In genomic region chr11:90219438-90219837, GRCh38 we compare ENCODE assay signal across 23 cellular contexts. TPM values are rescaled to one million over a fixed set of nuclear protein-coding genes. Genes with fewer than 3 reads are reported as not detected.
A peak's percentile ranks its signal among the peaks of the same experiment; 100 is the strongest.
DNase-seq lines count a peak whose midpoint lies in the region; ATAC-seq and TF ChIP-seq lines count a peak whose summit lies in the region.
"Had no signal": no experiment of that assay in that cellular context is flagged by ENCODE, and none has a peak within 500 bp of the region (broad histone marks: within the 10 kb centered on the region; RNA-seq: fewer than 3 reads in every experiment).

No MANE protein-coding gene starts in this region.

- H3K9me3 Mint-ChIP-seq in MCF 10A (ENCODE audit: unreplicated experiment): no peaks in the 10 kb centered on the region

- no peaks in the 10 kb centered on the region for H3K9me2 ChIP-seq in PC-3 (replicated peaks; ENCODE audit: low read length)

- H3K79me2 ChIP-seq in mammary epithelial cell (ENCODE audit: insufficient read depth, low read length) (peaks cover 88% of the 10 kb centered on the region), PC-3 (ENCODE audit: low read length) (peaks cover 93% of the 10 kb centered on the region)

- H3K4me1 ChIP-seq in mammary epithelial cell (ENCODE audit: insufficient read depth, low read length) (peaks cover 25% of the 10 kb centered on the region), PC-3 (ENCODE audit: insufficient read depth, low read length) (peaks cover 15% of the 10 kb centered on the region)

- ATAC-seq in PC-3: no peak
- ATAC-seq in HG02571 (IDR thresholded peaks at IDR 0.05; ENCODE audit: unreplicated experiment): no peak
- no peak for ATAC-seq in GM21576 (IDR thresholded peaks at IDR 0.05; ENCODE audit: unreplicated experiment)
- ATAC-seq: left colon had no signal

- 94% methylated on average over 6 of the region's 6 CpGs for WGBS in mammary epithelial cell (ENCODE audit: low coverage, missing lambda C conversion rate)

- H3K9ac ChIP-seq in mammary epithelial cell (ENCODE audit: insufficient read depth, low read length): no peak overlapping the region
- no peak overlapping the region for H3K9ac ChIP-seq in PC-3 (ENCODE audit: low read length)

- CTCF ChIA-PET in MCF 10A (lab: Yijun Ruan, JAX) (interaction anchor here (0.6 to 2.0 kb wide), 3 partner anchors 10 to 1318 kb away, joined by 3 to 13 read pairs (median 3); no protein-coding TSS in a partner anchor), mammary epithelial cell (lab: Charles Lee; ENCODE audit: low non-redundant PET) (no interaction called here), PC-3 (lab: Charles Lee) (no interaction called here)

- H3K9me3 ChIP-seq in mammary epithelial cell (replicated peaks; ENCODE audit: insufficient read depth, low read length) (no peaks in the 10 kb centered on the region), PC-3 (ENCODE audit: low read length) (no peaks in the 10 kb centered on the region)
- H3K9me3 ChIP-seq: stomach had no signal

- TF ChIP-seq CTCF in MCF 10A (IDR thresholded peaks at IDR 0.05; ENCODE audit: unreplicated experiment) (no peak), mammary epithelial cell (conservative IDR thresholded peaks at IDR 0.05 in 1 of 2, IDR thresholded peaks at IDR 0.05 in 1 of 2; ENCODE audit: extremely low read depth in 1 of 2, insufficient read depth in 1 of 2, low read depth in 1 of 2, low read length in 2 of 2) (no peak), PC-3 (conservative IDR thresholded peaks at IDR 0.05; ENCODE audit: low read depth, low read length) (no peak), epithelial cell of esophagus (IDR thresholded peaks at IDR 0.05; ENCODE audit: insufficient read depth, low read depth, low read length, missing control alignments) (no peak)

- BruUV-seq in MCF 10A (replicated peaks; lab: Mats Ljungman, UMichigan) (no TSS peak), mammary epithelial cell (replicated peaks; lab: Mats Ljungman, UMichigan) (no TSS peak), PC-3 (replicated peaks; lab: Mats Ljungman, UMichigan) (no TSS peak)

- H3K36me3 ChIP-seq in mammary epithelial cell (ENCODE audit: insufficient read depth, low read length): peaks cover 5% of the 10 kb centered on the region
- H3K36me3 ChIP-seq in PC-3 (ENCODE audit: low read depth, low read length): peaks cover 32% of the 10 kb centered on the region
- H3K36me3 ChIP-seq: brain microvascular endothelial cell had no signal

- H2AFZ ChIP-seq in mammary epithelial cell (ENCODE audit: low read depth, low read length) (no peak overlapping the region), PC-3 (ENCODE audit: low read length) (no peak overlapping the region)
- H2AFZ ChIP-seq: hepatocyte had no signal

- peaks cover 22% of the 10 kb centered on the region for H3K36me3 Mint-ChIP-seq in MCF 10A (ENCODE audit: insufficient read depth, unreplicated experiment)

- dilution Hi-C loops in mammary epithelial cell (cut with HindIII; ENCODE audit: low sequenced_read_pairs): no loop called here

- POLR2A ChIA-PET in MCF 10A (lab: Yijun Ruan, JAX) (no interaction called here), PC-3 (lab: Charles Lee; ENCODE audit: unreplicated experiment) (no interaction called here)

- intact Hi-C loops in MCF 10A (cut with micrococcal nuclease) (no loop called here), mammary epithelial cell (cut with micrococcal nuclease) (no loop called here), PC-3 (cut with micrococcal nuclease) (no loop called here)

- H3K4me3 Mint-ChIP-seq in MCF 10A (ENCODE audit: unreplicated experiment): no peak overlapping the region

- in situ Hi-C loops in mammary epithelial cell (cut with MboI; ENCODE audit: low sequenced_read_pairs in 2 of 2): no loop called here

- H3K27ac ChIP-seq in mammary epithelial cell (ENCODE audit: insufficient read depth, low read depth, low read length) (no peak overlapping the region), PC-3 (ENCODE audit: low read length) (no peak overlapping the region)
- H3K27ac ChIP-seq: brain microvascular endothelial cell, hepatocyte, stomach had no signal

- H3K27ac Mint-ChIP-seq in MCF 10A (ENCODE audit: low read depth, unreplicated experiment): peak overlapping the region; percentile 39

- H3K4me3 ChIP-seq in mammary epithelial cell (replicated peaks in 1 of 3; ENCODE audit: insufficient read depth in 1 of 3, low read depth in 2 of 3, low read length in 3 of 3) (no peak overlapping the region), PC-3 (ENCODE audit: low read length) (peak overlapping the region; percentile 95; the same call in 1 of the 2 replicates), epithelial cell of esophagus (ENCODE audit: low read length) (no peak overlapping the region)
- H3K4me3 ChIP-seq: hepatocyte, stomach had no signal

- H4K20me1 ChIP-seq in mammary epithelial cell (ENCODE audit: insufficient read depth, low read length) (peaks cover 8% of the 10 kb centered on the region), PC-3 (ENCODE audit: low read length) (peaks cover 49% of the 10 kb centered on the region)

- no peaks in the 10 kb centered on the region for H3K27me3 Mint-ChIP-seq in MCF 10A (ENCODE audit: insufficient read depth, unreplicated experiment)
- H3K27me3 Mint-ChIP-seq: progenitor cell of endocrine pancreas had no signal

- H3F3A ChIP-seq in PC-3 (ENCODE audit: low read length, unreplicated experiment): no peaks in the 10 kb centered on the region

- H3K4me1 Mint-ChIP-seq in MCF 10A (ENCODE audit: insufficient read depth, unreplicated experiment): peaks cover 39% of the 10 kb centered on the region

- H3K27me3 ChIP-seq in mammary epithelial cell (ENCODE audit: insufficient read depth, low read length) (no peaks in the 10 kb centered on the region), PC-3 (ENCODE audit: low read length) (no peaks in the 10 kb centered on the region)
- H3K27me3 ChIP-seq: brain microvascular endothelial cell, hepatocyte, stomach had no signal

- H3K4me2 ChIP-seq in mammary epithelial cell (ENCODE audit: insufficient read depth, low read depth, low read length) (no peak overlapping the region), PC-3 (ENCODE audit: low read length) (peak overlapping the region; percentile 98; the same call in 1 of the 2 replicates)

- DNase-seq in MCF 10A (ENCODE audit: unreplicated experiment) (peak; percentile 41), mammary epithelial cell (no peak), PC-3 (no peak), epithelial cell of esophagus (ENCODE audit: low read depth) (peak; percentile 10), DMS 273 treated with DMSO at 0.1 percent for 48 hours (lab: John Stamatoyannopoulos, UW) (no peak), cortex of kidney (lab: John Stamatoyannopoulos, UW) (no peak)
- DNase-seq: activated CD4-positive, alpha-beta T cell treated with anti-CD3 and anti-CD28 coated beads, Interleukin-2, amount 50 U/mL, for 1 hour; activated effector memory CD4-positive, alpha-beta T cell treated with anti-CD3 and anti-CD28 coated beads, Interleukin-2, amount 50 U/mL, for 16 hours; AML-193; brain microvascular endothelial cell; DMS153; effector CD4-positive, alpha-beta T cell; left colon; NCI-H1417 treated with DMSO at 0.1 percent for 48 hours; NCI-H2227 treated with DMSO at 0.1 percent for 48 hours; NK-92 treated with Interleukin-12 subunit alpha and Interleukin-12 subunit beta, amount 100 ng/mL, for 24 hours; SHP77 treated with DMSO at 0.1 percent for 48 hours; stomach; T-helper 9 cell had no signal

RNA-seq across cellular contexts. Expression of gene CHORDC1, which starts 3.4 kb away (rescaled TPM):
- total RNA-seq in MCF 10A (2022) (47.7 and 62.0 TPM in 2 replicates), mammary epithelial cell (10 to 100 TPM; 22.2 to 42.5 TPM), PC-3 (2014; rRNA removed) (55.9 and 66.9 TPM in 2 replicates)
- polyA plus RNA-seq in mammary epithelial cell: 30.9 TPM
- 63.4 TPM for polyA minus RNA-seq in mammary epithelial cell

Comparison
In these comparisons a context has a peak if more than half of its experiments do, and no peak if none do; other contexts are left out.
1. DNase-seq: peak in MCF 10A (single experiment) and epithelial cell of esophagus (single experiment); none in mammary epithelial cell (single experiment), PC-3 (single experiment), DMS 273 treated with DMSO at 0.1 percent for 48 hours (single experiment) and cortex of kidney (single experiment).